In the genomic region with DNA sequence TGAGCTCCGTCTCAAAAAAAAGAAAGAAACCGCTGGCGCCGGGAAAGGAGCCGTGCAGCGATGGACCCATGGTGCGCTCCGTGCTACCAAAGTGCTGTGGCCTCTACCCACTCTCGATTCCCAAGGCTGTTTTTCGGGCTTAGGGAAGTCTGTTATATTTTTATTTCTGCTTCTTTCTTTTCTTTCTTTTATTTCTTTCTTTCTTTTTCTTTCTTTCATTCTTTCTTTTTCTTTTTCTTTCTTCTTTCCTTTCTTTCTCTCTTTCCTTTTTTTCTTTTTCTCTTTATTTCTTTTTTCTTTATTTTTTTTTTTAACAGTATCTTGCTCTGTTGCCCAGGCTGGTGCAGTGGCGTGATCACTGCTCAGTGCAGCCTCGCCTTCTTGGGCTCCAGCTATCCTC, we compare ENCODE assay signal across 9 cellular contexts.
DNase-seq lines count a peak whose midpoint lies in the region; ATAC-seq and TF ChIP-seq lines count a peak whose summit lies in the region.
"Had no signal": no experiment of that assay in that cellular context is flagged by ENCODE, and none has a peak within 500 bp of the region (broad histone marks: within the 10 kb centered on the region; RNA-seq: fewer than 3 reads in every experiment).

No MANE protein-coding gene starts in this region.

- no peak for ATAC-seq in activated CD8-positive, alpha-beta memory T cell treated with anti-CD3 and anti-CD28 coated beads, Interleukin-2, amount 10 ng/mL, durations not matched to agents 7 days and 5 days
- no peak for ATAC-seq in stimulated activated naive B cell treated with anti-CD40 and anti-IgM and Interleukin-4, amounts not matched to agents 10 μg/mL and 1 μg/mL and 100 μg/mL, for 72 hours (replicated peaks)
- ATAC-seq in GM21528 (IDR thresholded peaks at IDR 0.05; ENCODE audit: low FRiP score, unreplicated experiment) (no peak), sciatic nerve (no peak)

- H3K27ac Mint-ChIP-seq in activated CD8-positive, alpha-beta memory T cell treated with anti-CD3 and anti-CD28 coated beads, Interleukin-2, amount 10 ng/mL, durations not matched to agents 7 days and 5 days, result peak overlapping the region; percentile 99
- no peak overlapping the region for H3K27ac Mint-ChIP-seq in stimulated activated naive B cell treated with anti-CD40 and anti-IgM and Interleukin-4, amounts not matched to agents 10 μg/mL and 1 μg/mL and 100 μg/mL, for 72 hours

- no peaks in the 10 kb centered on the region for H3K27me3 Mint-ChIP-seq in activated CD8-positive, alpha-beta memory T cell treated with anti-CD3 and anti-CD28 coated beads, Interleukin-2, amount 10 ng/mL, durations not matched to agents 7 days and 5 days
- H3K27me3 Mint-ChIP-seq in stimulated activated naive B cell treated with anti-CD40 and anti-IgM and Interleukin-4, amounts not matched to agents 10 μg/mL and 1 μg/mL and 100 μg/mL, for 72 hours, result peaks cover 0 to 11% of the 10 kb centered on the region in 2 donors

- peaks cover 25% of the 10 kb centered on the region for H3K36me3 Mint-ChIP-seq in activated CD8-positive, alpha-beta memory T cell treated with anti-CD3 and anti-CD28 coated beads, Interleukin-2, amount 10 ng/mL, durations not matched to agents 7 days and 5 days
- H3K36me3 Mint-ChIP-seq in stimulated activated naive B cell treated with anti-CD40 and anti-IgM and Interleukin-4, amounts not matched to agents 10 μg/mL and 1 μg/mL and 100 μg/mL, for 72 hours, result no peaks in the 10 kb centered on the region

- peaks cover 0 to 13% of the 10 kb centered on the region in 2 donors for H3K9me3 ChIP-seq in esophagus (ENCODE audit: control insufficient read depth in 2 of 2, insufficient read depth in 1 of 2, low read depth in 1 of 2, low read length in 1 of 2)
- H3K9me3 ChIP-seq: BE2C had no signal

- H3K4me1 Mint-ChIP-seq in activated CD8-positive, alpha-beta memory T cell treated with anti-CD3 and anti-CD28 coated beads, Interleukin-2, amount 10 ng/mL, durations not matched to agents 7 days and 5 days, result peaks cover 33% of the 10 kb centered on the region
- peaks cover 10 to 34% of the 10 kb centered on the region in 2 donors for H3K4me1 Mint-ChIP-seq in stimulated activated naive B cell treated with anti-CD40 and anti-IgM and Interleukin-4, amounts not matched to agents 10 μg/mL and 1 μg/mL and 100 μg/mL, for 72 hours

- intact Hi-C loops in sciatic nerve (cut with DNase I), result loop anchor here (5.0 kb wide), 1 partner anchor 40 kb away; no protein-coding TSS in a partner anchor

- DNase-seq in activated CD8-positive, alpha-beta memory T cell treated with anti-CD3 and anti-CD28 coated beads, Interleukin-2, amount 10 ng/mL, durations not matched to agents 7 days and 5 days, result no peak
- DNase-seq in activated CD8-positive, alpha-beta memory T cell treated with anti-CD3 and anti-CD28 coated beads for 24 hours, result no peak
- DNase-seq in RWPE1 (ENCODE audit: low spot score) (no peak), sciatic nerve (ENCODE audit: low spot score) (no peak)
- DNase-seq in stimulated activated naive B cell treated with anti-CD40 and anti-IgM and Interleukin-4, amounts not matched to agents 10 μg/mL and 1 μg/mL and 100 μg/mL, for 72 hours, result no peak
- no peak for DNase-seq in stimulated activated CD4-positive, alpha-beta T cell treated with anti-CD3 and anti-CD28 coated beads, Interleukin-15, amount 100 ng/mL, for 24 hours
- DNase-seq: BE2C had no signal

- H3K4me3 ChIP-seq in esophagus (ENCODE audit: low read depth in 1 of 2, low read length in 2 of 2), result peak overlapping the region; percentile 56 to 64

- H3K27me3 ChIP-seq in esophagus (ENCODE audit: control insufficient read depth in 1 of 2, insufficient read depth in 2 of 2, low read length in 2 of 2), result peaks cover 0 to 7% of the 10 kb centered on the region in 2 donors

- peaks cover 3 to 8% of the 10 kb centered on the region in 2 donors for H3K4me1 ChIP-seq in esophagus (ENCODE audit: control insufficient read depth in 2 of 2, insufficient read depth in 2 of 2, low read length in 1 of 2)
- H3K4me1 ChIP-seq: BE2C had no signal

- H3K9me3 Mint-ChIP-seq in activated CD8-positive, alpha-beta memory T cell treated with anti-CD3 and anti-CD28 coated beads, Interleukin-2, amount 10 ng/mL, durations not matched to agents 7 days and 5 days (ENCODE audit: low read depth), result peaks cover 6% of the 10 kb centered on the region
- H3K9me3 Mint-ChIP-seq in stimulated activated naive B cell treated with anti-CD40 and anti-IgM and Interleukin-4, amounts not matched to agents 10 μg/mL and 1 μg/mL and 100 μg/mL, for 72 hours, result no peaks in the 10 kb centered on the region

- H3K36me3 ChIP-seq in esophagus (ENCODE audit: control insufficient read depth in 2 of 2, insufficient read depth in 2 of 2, low read length in 1 of 2), result no peaks in the 10 kb centered on the region
- H3K36me3 ChIP-seq: BE2C had no signal

- peak overlapping the region; percentile 83 for H3K4me3 Mint-ChIP-seq in activated CD8-positive, alpha-beta memory T cell treated with anti-CD3 and anti-CD28 coated beads, Interleukin-2, amount 10 ng/mL, durations not matched to agents 7 days and 5 days
- peak overlapping the region; percentile 94 to 95 for H3K4me3 Mint-ChIP-seq in stimulated activated naive B cell treated with anti-CD40 and anti-IgM and Interleukin-4, amounts not matched to agents 10 μg/mL and 1 μg/mL and 100 μg/mL, for 72 hours

- H3K27ac ChIP-seq in RWPE1, result peak overlapping the region; percentile 95
- H3K27ac ChIP-seq in esophagus (ENCODE audit: low read depth in 2 of 2, low read length in 1 of 2), result no peak overlapping the region

- POLR2A ChIA-PET in RWPE1 (lab: Yijun Ruan, JAX; ENCODE audit: low non-redundant PET), result no interaction called here

- CTCF ChIA-PET in activated CD8-positive, alpha-beta memory T cell treated with anti-CD3 and anti-CD28 coated beads, Interleukin-2, amount 10 ng/mL, durations not matched to agents 7 days and 5 days (lab: Charles Lee), result interaction anchor here (1.0 to 5.5 kb wide), 7 partner anchors 36 to 87 kb away, joined by 3 to 65 read pairs (median 23); partner anchors contain the start of gene ANXA2R
- CTCF ChIA-PET in RWPE1 (lab: Yijun Ruan, JAX), result no interaction called here

- WGBS in esophagus, 2 donors, result 28 to 29% methylated on average over 12 of the region's 12 CpGs

- TF ChIP-seq CTCF in RWPE1 (conservative IDR thresholded peaks at IDR 0.05; ENCODE audit: low read depth), result no peak
